In the genomic region with DNA sequence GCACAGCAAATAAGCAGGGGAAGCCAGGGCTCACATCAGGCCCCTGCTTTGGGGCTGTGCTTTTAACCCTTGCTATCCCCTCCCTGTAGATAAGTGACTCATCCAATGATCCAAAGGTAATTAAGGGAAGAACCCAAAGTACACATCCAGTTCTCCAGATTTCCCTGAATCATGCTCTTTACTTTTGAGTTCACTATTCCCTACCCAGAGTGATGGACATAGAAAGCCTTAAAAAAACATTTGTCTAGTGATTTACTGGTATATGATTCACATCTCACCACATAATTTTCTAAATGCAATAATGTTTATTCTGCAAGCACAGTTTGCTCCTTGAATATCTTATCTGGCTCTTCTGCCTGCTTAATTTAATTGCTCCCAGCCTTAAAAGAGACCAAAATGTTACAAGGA, we compare ENCODE assay signal across 11 cellular contexts.
A peak's percentile ranks its signal among the peaks of the same experiment; 100 is the strongest.
DNase-seq lines count a peak whose midpoint lies in the region; ATAC-seq and TF ChIP-seq lines count a peak whose summit lies in the region.
"Had no signal": no experiment of that assay in that cellular context is flagged by ENCODE, and none has a peak within 500 bp of the region (broad histone marks: within the 10 kb centered on the region; RNA-seq: fewer than 3 reads in every experiment).

No MANE protein-coding gene starts in this region.

- H3K4me3 ChIP-seq in LNCaP clone FGC (ENCODE audit: low read depth, low read length) (no peak overlapping the region), astrocyte of the spinal cord (ENCODE audit: low read depth, low read length) (no peak overlapping the region)

- intact Hi-C loops in left colon (cut with DNase I, micrococcal nuclease): no loop called here

- TF ChIP-seq CTCF in LNCaP clone FGC (IDR thresholded peaks at IDR 0.05; ENCODE audit: control insufficient read depth, extremely low read depth, insufficient read depth) (no peak), astrocyte of the spinal cord (IDR thresholded peaks at IDR 0.05; ENCODE audit: low read depth, low read length) (no peak)

- in situ Hi-C loops in Caki2 (cut with HindIII; ENCODE audit: low pct_unique_long_range_greater_than_20kb, low sequenced_read_pairs): no loop called here
- in situ Hi-C loops in astrocyte of the spinal cord (cut with HindIII; ENCODE audit: low sequenced_read_pairs): no loop called here

- peak; percentile 26 for ATAC-seq in left colon
- no peak for ATAC-seq in stimulated activated naive CD8-positive, alpha-beta T cell treated with anti-CD3 and anti-CD28 coated beads, Interleukin-15, Interleukin-2, amounts not matched to agents 100 U/mL and 50 U/mL, for 24 hours
- ATAC-seq: activated CD4-positive, alpha-beta T cell treated with anti-CD3 and anti-CD28 coated beads for 36 hours had no signal

- peak; percentile 67 for DNase-seq in Caki2 (ENCODE audit: low read depth)
- peak; percentile 97 for DNase-seq in LNCaP clone FGC (ENCODE audit: low read depth)
- peak; percentile 67 for DNase-seq in astrocyte of the spinal cord (ENCODE audit: low read depth, low spot score)
- no peak for DNase-seq in left colon
- no peak for DNase-seq in dermis blood vessel endothelial cell
- no peak for DNase-seq in GOT3 (lab: John Stamatoyannopoulos, UW)
- no peak for DNase-seq in NCI-H2107 treated with DMSO at 0.1 percent for 48 hours (lab: John Stamatoyannopoulos, UW; ENCODE audit: unreplicated experiment)
- DNase-seq in stimulated activated naive CD8-positive, alpha-beta T cell treated with anti-CD3 and anti-CD28 coated beads, Interleukin-15, Interleukin-2, amounts not matched to agents 100 U/mL and 50 U/mL, for 24 hours: no peak
- DNase-seq: activated CD4-positive, alpha-beta T cell treated with anti-CD3 and anti-CD28 coated beads for 36 hours; CD4-positive, CD25-positive, alpha-beta regulatory T cell; immature natural killer cell had no signal

Comparison
In these comparisons a context has a peak if more than half of its experiments do, and no peak if none do; other contexts are left out.
1. DNase-seq: peak in Caki2 (single experiment), LNCaP clone FGC (single experiment) and astrocyte of the spinal cord (single experiment); none in left colon (0 of 2), dermis blood vessel endothelial cell (single experiment), GOT3 (single experiment), NCI-H2107 treated with DMSO at 0.1 percent for 48 hours (single experiment) and stimulated activated naive CD8-positive, alpha-beta T cell treated with anti-CD3 and anti-CD28 coated beads, Interleukin-15, Interleukin-2, amounts not matched to agents 100 U/mL and 50 U/mL, for 24 hours (single experiment).